In the genomic region with DNA sequence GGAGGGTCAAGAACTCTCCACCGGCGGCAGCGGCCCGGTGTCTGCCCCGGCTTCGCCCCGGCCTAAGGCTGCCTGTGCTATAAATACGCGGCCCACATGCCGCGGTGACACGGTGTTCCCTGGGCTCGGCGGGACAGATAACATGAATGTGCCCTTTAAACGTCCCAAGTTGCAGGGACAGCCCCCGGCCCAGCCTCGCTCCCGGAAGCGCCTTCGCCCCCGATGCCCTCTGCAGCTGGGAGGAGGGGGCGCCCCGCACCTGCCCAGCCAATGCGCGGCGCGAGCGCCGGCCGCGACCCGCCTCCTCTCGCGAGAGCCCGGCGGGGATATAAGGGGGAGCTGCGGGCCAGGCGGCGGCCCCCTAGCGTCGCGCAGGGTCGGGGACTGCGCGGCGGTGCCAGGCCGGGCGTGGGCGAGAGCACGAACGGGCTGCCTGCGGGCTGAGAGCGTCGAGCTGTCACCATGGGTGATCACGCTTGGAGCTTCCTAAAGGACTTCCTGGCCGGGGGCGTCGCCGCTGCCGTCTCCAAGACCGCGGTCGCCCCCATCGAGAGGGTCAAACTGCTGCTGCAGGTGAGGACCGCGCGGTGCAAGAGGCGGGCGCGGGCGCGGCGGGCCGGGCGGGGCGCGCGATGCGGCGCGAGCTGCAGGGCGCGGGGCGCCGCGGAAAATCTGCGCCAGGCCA, we compare ENCODE assay signal across 8 cellular contexts. TPM values are rescaled to one million over a fixed set of nuclear protein-coding genes. Genes with fewer than 3 reads are reported as not detected.
A peak's percentile ranks its signal among the peaks of the same experiment; 100 is the strongest.
DNase-seq lines count a peak whose midpoint lies in the region; ATAC-seq and TF ChIP-seq lines count a peak whose summit lies in the region.

A gene (plus strand): TSS at position 356 of the 685 bp plus-strand sequence. CDS start 107 bp downstream, at position 463.

- peak; percentile 48 for TF ChIP-seq CTCF in foreskin fibroblast (IDR thresholded peaks at IDR 0.05; ENCODE audit: low read depth, low read length)
- peak; percentile 61 for TF ChIP-seq CTCF in neural progenitor cell (IDR thresholded peaks at IDR 0.05)

- peaks cover 4% of the 10 kb centered on the region for H3K27me3 Mint-ChIP-seq in neural progenitor cell (ENCODE audit: insufficient read depth, low read depth)

- H3K27ac ChIP-seq in neural progenitor cell (no peak within 1 kb of the TSS), subcutaneous abdominal adipose tissue (ENCODE audit: low read depth, low read length) (peak within 1 kb of the TSS; percentile 59)

- H3K4me2 ChIP-seq in neural progenitor cell = peak within 1 kb of the TSS; percentile 99

- H3K27me3 ChIP-seq in neural progenitor cell = peaks cover 7% of the 10 kb centered on the region
- peaks cover 0 to 3% (median 0%) of the 10 kb centered on the region in 5 donors for H3K27me3 ChIP-seq in subcutaneous abdominal adipose tissue (ENCODE audit: control insufficient read depth in 5 of 5, insufficient read depth in 4 of 5, low read length in 5 of 5)

- H3K9me3 ChIP-seq in neural progenitor cell (ENCODE audit: low read depth) (no peaks in the 10 kb centered on the region), subcutaneous abdominal adipose tissue (ENCODE audit: control insufficient read depth in 5 of 5, low read length in 5 of 5) (no peaks in the 10 kb centered on the region)

- peaks cover 7% of the 10 kb centered on the region for H3K36me3 Mint-ChIP-seq in neural progenitor cell

- peaks cover 18% of the 10 kb centered on the region for H3F3A ChIP-seq in neural progenitor cell (ENCODE audit: low read depth)

- H3K36me3 ChIP-seq in neural progenitor cell = peaks cover 6% of the 10 kb centered on the region
- peaks cover 0 to 7% (median 4%) of the 10 kb centered on the region in 5 donors for H3K36me3 ChIP-seq in subcutaneous abdominal adipose tissue (ENCODE audit: control insufficient read depth in 5 of 5, insufficient read depth in 5 of 5, low read length in 5 of 5)

- peaks cover 29% of the 10 kb centered on the region for H4K20me1 ChIP-seq in neural progenitor cell (ENCODE audit: low read depth)

- no peaks in the 10 kb centered on the region for H3K9me3 Mint-ChIP-seq in neural progenitor cell

- H3K4me1 Mint-ChIP-seq in neural progenitor cell = peaks cover 19% of the 10 kb centered on the region

- H3K79me2 ChIP-seq in neural progenitor cell (ENCODE audit: low read depth) = peaks cover 15% of the 10 kb centered on the region

- H3K9ac ChIP-seq in neural progenitor cell = peak within 1 kb of the TSS; percentile 48
- H3K9ac ChIP-seq in subcutaneous abdominal adipose tissue (ENCODE audit: low read length in 5 of 5) = peak within 1 kb of the TSS; percentile 4 to 83 (median 74)

- H3K4me3 ChIP-seq in foreskin fibroblast (ENCODE audit: low read depth in 1 of 2, low read length in 2 of 2) = peak within 1 kb of the TSS; percentile 56 to 73
- peak within 1 kb of the TSS; percentile 86 for H3K4me3 ChIP-seq in neural progenitor cell
- peak within 1 kb of the TSS; percentile 73 to 86 (median 81) for H3K4me3 ChIP-seq in subcutaneous abdominal adipose tissue (ENCODE audit: low read depth in 1 of 5, low read length in 5 of 5)

- H3K4me1 ChIP-seq in neural progenitor cell = peaks cover 15% of the 10 kb centered on the region
- peaks cover 5 to 35% (median 16%) of the 10 kb centered on the region in 5 donors for H3K4me1 ChIP-seq in subcutaneous abdominal adipose tissue (ENCODE audit: control insufficient read depth in 5 of 5, insufficient read depth in 5 of 5, low read length in 5 of 5)

- ATAC-seq in GM21447 (IDR thresholded peaks at IDR 0.05; ENCODE audit: unreplicated experiment) = peak; percentile 91

- no peak within 1 kb of the TSS for H3K27ac Mint-ChIP-seq in neural progenitor cell

- peak within 1 kb of the TSS; percentile 88 for H2AFZ ChIP-seq in neural progenitor cell (replicated peaks)

- H3K4me3 Mint-ChIP-seq in neural progenitor cell = peak within 1 kb of the TSS; percentile 96

- DNase-seq in DMS79 (lab: John Stamatoyannopoulos, UW) = peak; percentile 33
- DNase-seq in HuH-7.5 (ENCODE audit: low spot score) = peak; percentile 51
- DNase-seq in activated gamma-delta T cell (lab: John Stamatoyannopoulos, UW) = peak; percentile 80
- DNase-seq in foreskin fibroblast = peak; percentile 63 to 90
- DNase-seq in neural progenitor cell (ENCODE audit: low spot score) = peak; percentile 94

- peak; percentile 99 for TF ChIP-seq POLR2A in Raji (IDR thresholded peaks at IDR 0.05; ENCODE audit: insufficient read depth, low read depth, low read length)

RNA-seq across cellular contexts. Expression of the gene that starts here (rescaled TPM):
- total RNA-seq in neural progenitor cell (ENCODE audit: low replicate concordance) = 14.7 and 21.2 TPM in 2 replicates

Comparison
In these comparisons a context has a peak if more than half of its experiments do, and no peak if none do; other contexts are left out.
1. DNase-seq: peak in every context shown above with its lines; median percentile 94 in neural progenitor cell; 80 in activated gamma-delta T cell; 76 in foreskin fibroblast; 51 in HuH-7.5; 33 in DMS79.